ENCODE assay signal across 8 cellular contexts in genomic region chr3:12479919-12480425, GRCh38. TPM values are rescaled to one million over a fixed set of nuclear protein-coding genes. Genes with fewer than 3 reads are reported as not detected.
DNase-seq lines count a peak whose midpoint lies in the region; ATAC-seq, FAIRE-seq and TF ChIP-seq lines count a peak whose summit lies in the region.

No MANE protein-coding gene starts in this region.

- H3K4me2 ChIP-seq in parathyroid adenoma (ENCODE audit: low read length): no peak overlapping the region

- TF ChIP-seq CTCF in CD14-positive monocyte (IDR thresholded peaks at IDR 0.05): peak; percentile 83
- TF ChIP-seq CTCF in glutamatergic neuron (IDR thresholded peaks at IDR 0.05; ENCODE audit: partially characterized antibody, unreplicated experiment): peak; percentile 94
- TF ChIP-seq CTCF in parathyroid adenoma (IDR thresholded peaks at IDR 0.05): peak; percentile 88

- DNase-seq in CD14-positive monocyte (ENCODE audit: low spot score) (no peak), GM19239 (ENCODE audit: insufficient read length, low spot score) (peak; percentile 53), NCI-H345 treated with DMSO at 0.1 percent for 48 hours (lab: John Stamatoyannopoulos, UW; ENCODE audit: unreplicated experiment) (peak; percentile 36), glutamatergic neuron (peak; percentile 30)
- peak; percentile 66 for DNase-seq in activated effector memory CD4-positive, alpha-beta T cell treated with anti-CD3 and anti-CD28 coated beads, Interleukin-2, amount 50 U/mL, for 16 hours
- DNase-seq in stimulated activated naive CD4-positive, alpha-beta T cell treated with Interleukin-2 at 50 U/mL for 16 hours (lab: John Stamatoyannopoulos, UW): no peak

- no peak overlapping the region for H3K9ac ChIP-seq in parathyroid adenoma

- H3K9me3 ChIP-seq in parathyroid adenoma (ENCODE audit: control insufficient read depth, low read length): no peaks in the 10 kb centered on the region

- H3K36me3 Mint-ChIP-seq in CD14-positive monocyte (no peaks in the 10 kb centered on the region), glutamatergic neuron (ENCODE audit: unreplicated experiment) (no peaks in the 10 kb centered on the region)

- H3K27me3 ChIP-seq in parathyroid adenoma (ENCODE audit: control insufficient read depth, insufficient read depth, low read length): no peaks in the 10 kb centered on the region

- H3K4me1 ChIP-seq in parathyroid adenoma: peaks cover 11% of the 10 kb centered on the region

- H3K4me3 ChIP-seq in parathyroid adenoma (ENCODE audit: low read depth, low read length): no peak overlapping the region

- H3K9me3 Mint-ChIP-seq in CD14-positive monocyte (peaks cover 0 to 2% (median 0%) of the 10 kb centered on the region in 7 donors), glutamatergic neuron (ENCODE audit: unreplicated experiment) (peaks cover 4% of the 10 kb centered on the region)

- intact Hi-C loops in CD14-positive monocyte (cut with micrococcal nuclease): loop anchor here (2.0 to 5.0 kb wide), 4 partner anchors 73 to 345 kb away; partner anchors contain the start of gene PPARG (in 1 of the 2)

- peaks cover 1% of the 10 kb centered on the region for H3K79me2 ChIP-seq in parathyroid adenoma

- H3K4me3 Mint-ChIP-seq in CD14-positive monocyte: no peak overlapping the region
- H3K4me3 Mint-ChIP-seq in glutamatergic neuron (ENCODE audit: unreplicated experiment): peak overlapping the region; percentile 63

- no peaks in the 10 kb centered on the region for H3K36me3 ChIP-seq in parathyroid adenoma (ENCODE audit: control insufficient read depth, insufficient read depth, low read length)

- peak; percentile 85 for FAIRE-seq in GM19239 (lab: Jason Lieb, UNC)

- H3K27ac Mint-ChIP-seq in CD14-positive monocyte: peak overlapping the region in 5 of 7 donors; percentile 12 to 77 (median 58)
- peak overlapping the region; percentile 88 for H3K27ac Mint-ChIP-seq in glutamatergic neuron (ENCODE audit: unreplicated experiment)

- H3K27me3 Mint-ChIP-seq in CD14-positive monocyte (ENCODE audit: low read depth in 3 of 3) (peaks cover 0 to 2% (median 0%) of the 10 kb centered on the region in 3 donors), glutamatergic neuron (ENCODE audit: unreplicated experiment) (no peaks in the 10 kb centered on the region)

- peak overlapping the region; percentile 65 for H2AFZ ChIP-seq in parathyroid adenoma

- no peak for ATAC-seq in GM21737 (IDR thresholded peaks at IDR 0.05; ENCODE audit: unreplicated experiment)

- H3K27ac ChIP-seq in parathyroid adenoma: no peak overlapping the region

- H3K4me1 Mint-ChIP-seq in CD14-positive monocyte (peaks cover 39% of the 10 kb centered on the region), glutamatergic neuron (ENCODE audit: low read depth, unreplicated experiment) (peaks cover 13% of the 10 kb centered on the region)

RNA-seq across cellular contexts. Expression of gene TSEN2, which starts 4.3 kb away (rescaled TPM):
- polyA plus RNA-seq in CD14-positive monocyte: 1 to 10 TPM; 3.2 to 3.9 TPM
- total RNA-seq in glutamatergic neuron (ENCODE audit: unreplicated experiment): 18.6 TPM

Comparison
In these comparisons a context has a peak if more than half of its experiments do, and no peak if none do; other contexts are left out.
1. DNase-seq: peak in GM19239 (single experiment), NCI-H345 treated with DMSO at 0.1 percent for 48 hours (single experiment), activated effector memory CD4-positive, alpha-beta T cell treated with anti-CD3 and anti-CD28 coated beads, Interleukin-2, amount 50 U/mL, for 16 hours (single experiment) and glutamatergic neuron (single experiment); none in CD14-positive monocyte (single experiment) and stimulated activated naive CD4-positive, alpha-beta T cell treated with Interleukin-2 at 50 U/mL for 16 hours (single experiment).
2. Peak in every context shown above with its lines, with median percentiles within 50 percentile points of each other: CTCF ChIP-seq.